ENCODE assay signal across 12 cellular contexts in genomic region chr6:75147512-75147911, GRCh38. TPM values are rescaled to one million over a fixed set of nuclear protein-coding genes. Genes with fewer than 3 reads are reported as not detected.
DNase-seq lines count a peak whose midpoint lies in the region; ATAC-seq and TF ChIP-seq lines count a peak whose summit lies in the region.
"Had no signal": no experiment of that assay in that cellular context is flagged by ENCODE, and none has a peak within 500 bp of the region (broad histone marks: within the 10 kb centered on the region; RNA-seq: fewer than 3 reads in every experiment).

No MANE protein-coding gene starts in this region.

- H3K4me1 Mint-ChIP-seq in chondrocyte (ENCODE audit: low read depth) (peaks cover 60% of the 10 kb centered on the region), glutamatergic neuron (ENCODE audit: low read depth, unreplicated experiment) (peaks cover 10% of the 10 kb centered on the region)

- DNase-seq in chondrocyte (ENCODE audit: low spot score) = no peak
- DNase-seq in NCI-H1436 (lab: John Stamatoyannopoulos, UW) = no peak
- DNase-seq in brain microvascular endothelial cell = no peak
- DNase-seq in glutamatergic neuron = no peak
- no peak for DNase-seq in NCI-H146 (lab: John Stamatoyannopoulos, UW)
- DNase-seq: stimulated activated CD4-positive, alpha-beta T cell treated with anti-CD3 and anti-CD28 coated beads, Interleukin-2, amount 100 ng/mL, for 48 hours had no signal

- ATAC-seq in GM18511 (IDR thresholded peaks at IDR 0.05; ENCODE audit: unreplicated experiment) (peak; percentile 99), GM21390 (IDR thresholded peaks at IDR 0.05; ENCODE audit: unreplicated experiment) (peak; percentile 96), HG03060 (IDR thresholded peaks at IDR 0.05; ENCODE audit: low read depth, unreplicated experiment) (peak; percentile 91)

- no peak overlapping the region for H3K4me3 ChIP-seq in brain microvascular endothelial cell (ENCODE audit: low read depth, low read length)
- H3K4me3 ChIP-seq: vagina had no signal

- peaks cover 3% of the 10 kb centered on the region for H3K36me3 ChIP-seq in brain microvascular endothelial cell (replicated peaks)

- H3K36me3 Mint-ChIP-seq in chondrocyte (ENCODE audit: low read depth) (peaks cover 56% of the 10 kb centered on the region), glutamatergic neuron (ENCODE audit: unreplicated experiment) (no peaks in the 10 kb centered on the region)

- TF ChIP-seq CTCF in chondrocyte (IDR thresholded peaks at IDR 0.05) (no peak), brain microvascular endothelial cell (IDR thresholded peaks at IDR 0.05; ENCODE audit: low read depth, low read length, missing control alignments) (no peak), glutamatergic neuron (IDR thresholded peaks at IDR 0.05; ENCODE audit: partially characterized antibody, unreplicated experiment) (no peak)

- no peak overlapping the region for H3K4me3 Mint-ChIP-seq in chondrocyte (ENCODE audit: unreplicated experiment)
- no peak overlapping the region for H3K4me3 Mint-ChIP-seq in glutamatergic neuron (ENCODE audit: unreplicated experiment)
- H3K4me3 Mint-ChIP-seq: dendritic cell treated with granulocyte-macrophage colony-stimulating factor and Interleukin-4, amounts not matched to agents 40 ng/mL and 50 ng/mL, for 4 days; nephron had no signal

- H3K27ac ChIP-seq in brain microvascular endothelial cell = no peak overlapping the region
- H3K27ac ChIP-seq: vagina had no signal

- H3K27me3 Mint-ChIP-seq in chondrocyte (ENCODE audit: low read depth) (no peaks in the 10 kb centered on the region), glutamatergic neuron (ENCODE audit: unreplicated experiment) (no peaks in the 10 kb centered on the region)
- H3K27me3 Mint-ChIP-seq: dendritic cell treated with granulocyte-macrophage colony-stimulating factor and Interleukin-4, amounts not matched to agents 40 ng/mL and 50 ng/mL, for 4 days had no signal

- in situ Hi-C loops in brain microvascular endothelial cell (cut with HindIII; ENCODE audit: low pct_ligation_motif_present, low sequenced_read_pairs) = no loop called here

- no peaks in the 10 kb centered on the region for H3K9me3 Mint-ChIP-seq in chondrocyte (ENCODE audit: low read depth)
- no peaks in the 10 kb centered on the region for H3K9me3 Mint-ChIP-seq in glutamatergic neuron (ENCODE audit: unreplicated experiment)
- H3K9me3 Mint-ChIP-seq: dendritic cell treated with granulocyte-macrophage colony-stimulating factor and Interleukin-4, amounts not matched to agents 40 ng/mL and 50 ng/mL, for 4 days; nephron had no signal

- peak overlapping the region; percentile 90 for H3K27ac Mint-ChIP-seq in chondrocyte (ENCODE audit: unreplicated experiment)
- no peak overlapping the region for H3K27ac Mint-ChIP-seq in glutamatergic neuron (ENCODE audit: unreplicated experiment)
- H3K27ac Mint-ChIP-seq: dendritic cell treated with granulocyte-macrophage colony-stimulating factor and Interleukin-4, amounts not matched to agents 40 ng/mL and 50 ng/mL, for 4 days had no signal

- H3K27me3 ChIP-seq in brain microvascular endothelial cell (replicated peaks) = no peaks in the 10 kb centered on the region
- H3K27me3 ChIP-seq: vagina had no signal

RNA-seq across cellular contexts. Expression of gene COL12A1, which starts 58.3 kb away (rescaled TPM):
- total RNA-seq in chondrocyte (1,995 to 2,753 TPM (median 2,073 TPM) in 3 replicates), glutamatergic neuron (ENCODE audit: unreplicated experiment) (2.4 TPM)

Comparison
In these comparisons a context has a peak if more than half of its experiments do, and no peak if none do; other contexts are left out.
1. RNA of gene COL12A1, which starts 58.3 kb away (total RNA-seq): 1,995 to 2,753 TPM in chondrocyte; 2.4 TPM in glutamatergic neuron (single experiment); every median in the first group is over 100 times any median in the second.
2. Peak in every context shown above with its lines, with median percentiles within 50 percentile points of each other: ATAC-seq.